17 cellular contexts compared by ENCODE assay signal in genomic region chr18:64027931-64028695, GRCh38.
DNase-seq lines count a peak whose midpoint lies in the region; ATAC-seq lines count a peak whose summit lies in the region.
"Had no signal": no experiment of that assay in that cellular context is flagged by ENCODE, and none has a peak within 500 bp of the region (broad histone marks: within the 10 kb centered on the region; RNA-seq: fewer than 3 reads in every experiment).

No MANE protein-coding gene starts in this region.

- peak; percentile 77 for ATAC-seq in GM18499 (IDR thresholded peaks at IDR 0.05; ENCODE audit: insufficient read depth, unreplicated experiment)
- peak; percentile 81 for ATAC-seq in GM19395 (IDR thresholded peaks at IDR 0.05; ENCODE audit: unreplicated experiment)
- peak; percentile 78 for ATAC-seq in HG02759 (IDR thresholded peaks at IDR 0.05; ENCODE audit: unreplicated experiment)
- peak; percentile 83 for ATAC-seq in HG03457 (IDR thresholded peaks at IDR 0.05; ENCODE audit: unreplicated experiment)
- ATAC-seq: activated CD4-positive, CD25-positive, alpha-beta regulatory T cell treated with anti-CD3 and anti-CD28 coated beads, Interleukin-2, amount 50 U/mL, for 24 hours; GM23338 had no signal

- DNase-seq in HuH-7.5 (ENCODE audit: low spot score) (no peak), SKM-1 treated with dmso at 0.1 percent for 144 hours (lab: John Stamatoyannopoulos, UW; ENCODE audit: unreplicated experiment) (no peak), OCI-M2 (lab: John Stamatoyannopoulos, UW; ENCODE audit: unreplicated experiment) (no peak), NCI-H82 (lab: John Stamatoyannopoulos, UW) (no peak)
- DNase-seq: activated T-cell treated with anti-CD3 and anti-CD28 coated beads, Interleukin-2, amount 50 U/mL, for 48 hours; anterior cingulate cortex; C1 segment of cervical spinal cord; glutamatergic neuron; NCI-H748 treated with DMSO at 0.1 percent for 48 hours; nucleus accumbens; SK-N-SH had no signal
